22 cellular contexts compared by ENCODE assay signal in genomic region chr6:157609556-157609955, GRCh38.
"Had no signal": no experiment of that assay in that cellular context is flagged by ENCODE, and none has a peak within 500 bp of the region (broad histone marks: within the 10 kb centered on the region; RNA-seq: fewer than 3 reads in every experiment).

No MANE protein-coding gene starts in this region.

- H3K9me3 ChIP-seq: mucosa of descending colon, pancreas, prostate gland, right lobe of liver, spleen, suprapubic skin, thyroid gland had no signal

- H3K27me3 Mint-ChIP-seq: type B pancreatic cell had no signal

- H3K27ac ChIP-seq: pancreas, prostate gland, right lobe of liver, spleen, suprapubic skin, thyroid gland had no signal

- H3K4me3 Mint-ChIP-seq: natural killer cell, neural crest cell, type B pancreatic cell had no signal

- ATAC-seq: mucosa of descending colon, natural killer cell, pancreas, right lobe of liver had no signal

- H3K27me3 ChIP-seq: dorsolateral prefrontal cortex, pancreas, right lobe of liver, spleen, suprapubic skin, thyroid gland had no signal

- H3K4me3 ChIP-seq: dorsolateral prefrontal cortex, mucosa of descending colon, pancreas, prostate gland, right lobe of liver, spleen, suprapubic skin, thyroid gland had no signal

- DNase-seq: cortex of kidney; effector CD8-positive, alpha-beta T cell; foreskin melanocyte; head of caudate nucleus; hippocampal formation; kidney glomerular epithelial cell; mucosa of descending colon; natural killer cell; occipital lobe; pancreas; right lobe of liver; spleen; stimulated activated CD4-positive, alpha-beta T cell treated with anti-CD3 and anti-CD28 coated beads, Interleukin-15, amount 100 ng/mL, for 24 hours; stimulated activated CD4-positive, alpha-beta T cell treated with anti-CD3 and anti-CD28 coated beads, Interleukin-1b, Interleukin-23, amount 100 ng/mL, for 48 hours; stimulated activated CD4-positive, alpha-beta T cell treated with anti-CD3 and anti-CD28 coated beads, Interleukin-4, amount 100 ng/mL, for 24 hours; stimulated activated naive CD4-positive, alpha-beta T cell treated with Interleukin-2 at 50 U/mL for 16 hours; thyroid gland had no signal

- H3K9me3 Mint-ChIP-seq: natural killer cell, neural crest cell, type B pancreatic cell had no signal

- H3K36me3 ChIP-seq: pancreas, prostate gland, right lobe of liver, suprapubic skin, thyroid gland had no signal

- H3K27ac Mint-ChIP-seq: natural killer cell, type B pancreatic cell had no signal

- H3K36me3 Mint-ChIP-seq: natural killer cell had no signal

- H3K4me1 ChIP-seq: pancreas, prostate gland, right lobe of liver, suprapubic skin, thyroid gland had no signal
